16 cellular contexts compared by ENCODE assay signal in the genomic region with DNA sequence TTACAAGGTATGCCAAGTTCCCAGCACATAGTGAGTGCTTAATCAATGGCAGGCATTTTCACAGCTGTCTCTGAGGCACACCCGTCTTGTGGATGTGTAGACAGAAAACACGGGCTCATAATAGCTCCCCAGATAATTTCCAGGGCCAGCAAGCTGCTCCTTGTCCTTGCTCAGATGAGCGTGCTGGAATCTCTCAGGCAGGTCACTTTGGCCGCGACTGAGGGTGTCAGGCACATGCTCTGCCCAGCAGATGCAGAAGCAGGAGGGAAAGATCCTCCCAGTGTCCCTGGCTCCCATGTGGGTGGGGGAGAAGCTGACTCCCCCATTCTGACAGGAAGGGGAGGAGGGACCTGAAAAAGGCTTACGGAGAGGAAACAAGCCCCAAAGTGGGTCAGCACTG. TPM values are rescaled to one million over a fixed set of nuclear protein-coding genes. Genes with fewer than 3 reads are reported as not detected.
"Had no signal": no experiment of that assay in that cellular context is flagged by ENCODE, and none has a peak within 500 bp of the region (broad histone marks: within the 10 kb centered on the region; RNA-seq: fewer than 3 reads in every experiment).

No MANE protein-coding gene starts in this region.

- H3K4me3 ChIP-seq: coronary artery, gastroesophageal sphincter, hepatocyte, skin epidermis, stomach, transverse colon had no signal

- DNase-seq: activated CD4-positive, alpha-beta memory T cell treated with anti-CD3 and anti-CD28 coated beads for 36 hours; activated CD4-positive, alpha-beta T cell treated with anti-CD3 and anti-CD28 coated beads for 1 hour; activated gamma-delta T cell; activated naive CD8-positive, alpha-beta T cell treated with anti-CD3 and anti-CD28 coated beads for 36 hours; activated T-cell treated with anti-CD3 and anti-CD28 coated beads, Interleukin-2, amount 50 U/mL, for 48 hours; effector CD8-positive, alpha-beta T cell; kidney; stimulated activated CD4-positive, alpha-beta T cell treated with anti-CD3 and anti-CD28 coated beads, Interleukin-4, amount 100 ng/mL, for 4 hours; stomach; transverse colon had no signal

- H3K79me2 ChIP-seq: hepatocyte had no signal

- H3K4me2 ChIP-seq: hepatocyte had no signal

- ATAC-seq: gastroesophageal sphincter; natural killer cell treated with Interleukin-12 subunit alpha and Interleukin-12 subunit beta and Interleukin-15 and Interleukin-18, amount 100 ng/mL, for 72 hours had no signal

- H3K36me3 ChIP-seq: gastroesophageal sphincter, stomach, transverse colon had no signal

- H3K27ac ChIP-seq: hepatocyte, skin epidermis, stomach, transverse colon had no signal

- H3K27me3 ChIP-seq: hepatocyte, transverse colon had no signal

- H3K9me3 ChIP-seq: gastroesophageal sphincter, stomach, transverse colon had no signal

- H2AFZ ChIP-seq: hepatocyte had no signal

RNA-seq across cellular contexts. Expression of a gene that starts 35.6 kb away (rescaled TPM):
- total RNA-seq: activated CD4-positive, alpha-beta memory T cell treated with anti-CD3 and anti-CD28 coated beads for 36 hours; activated naive CD8-positive, alpha-beta T cell treated with anti-CD3 and anti-CD28 coated beads for 36 hours; natural killer cell treated with Interleukin-12 subunit alpha and Interleukin-12 subunit beta and Interleukin-15 and Interleukin-18, amount 100 ng/mL, for 72 hours; SK-MEL-5 had no signal
